In genomic region chr6:85404497-85405174, GRCh38 we compare ENCODE assay signal across 8 cellular contexts. TPM values are rescaled to one million over a fixed set of nuclear protein-coding genes. Genes with fewer than 3 reads are reported as not detected.
DNase-seq lines count a peak whose midpoint lies in the region; ATAC-seq, FAIRE-seq and TF ChIP-seq lines count a peak whose summit lies in the region.

No MANE protein-coding gene starts in this region.

- CTCF ChIA-PET in GM12878 (lab: Yijun Ruan, JAX): interaction anchor here (0.7 to 2.2 kb wide), 8 partner anchors 15 to 78 kb away, joined by 3 to 12 read pairs (median 4); partner anchors contain the start of gene NT5E

- no peaks in the 10 kb centered on the region for H3K27me3 Mint-ChIP-seq in naive thymus-derived CD8-positive, alpha-beta T cell
- H3K27me3 Mint-ChIP-seq in neural progenitor cell (ENCODE audit: insufficient read depth, low read depth): peaks cover 3% of the 10 kb centered on the region

- no peaks in the 10 kb centered on the region for H3F3A ChIP-seq in neural progenitor cell (ENCODE audit: low read depth)

- intact Hi-C loops in GM12878 (cut with micrococcal nuclease; ENCODE audit: unreplicated experiment): loop anchor here (2.0 to 5.0 kb wide), 2 partner anchors 32 to 46 kb away; partner anchors contain the start of gene NT5E

- no peak for TF ChIP-seq EP300 in GM12878 (IDR thresholded peaks at IDR 0.05; ENCODE audit: borderline replicate concordance in 1 of 2, control insufficient read depth in 1 of 2, low read depth in 2 of 2, low read length in 2 of 2)

- H3K4me3 Mint-ChIP-seq in naive thymus-derived CD8-positive, alpha-beta T cell: peak overlapping the region in 9 of 10 donors; percentile 4 to 74 (median 57)
- no peak overlapping the region for H3K4me3 Mint-ChIP-seq in neural progenitor cell

- H3K9ac ChIP-seq in GM12878 (ENCODE audit: control insufficient read depth, insufficient read depth, low read length) (no peak overlapping the region), neural progenitor cell (no peak overlapping the region)

- ATAC-seq in HG03378 (IDR thresholded peaks at IDR 0.05; ENCODE audit: unreplicated experiment) (peak; percentile 9), GM12878 (peak; percentile 11; the same call in 2 of the 3 replicates), HG03280 (IDR thresholded peaks at IDR 0.05; ENCODE audit: unreplicated experiment) (no peak), GM19351 (IDR thresholded peaks at IDR 0.05; ENCODE audit: unreplicated experiment) (no peak)
- peak; percentile 31 to 49 for ATAC-seq in naive thymus-derived CD8-positive, alpha-beta T cell

- H3K79me2 ChIP-seq in GM12878 (ENCODE audit: control insufficient read depth, insufficient read depth, low read length) (no peaks in the 10 kb centered on the region), neural progenitor cell (ENCODE audit: low read depth) (no peaks in the 10 kb centered on the region)

- peak overlapping the region; percentile 46 to 92 (median 80) for H3K27ac Mint-ChIP-seq in naive thymus-derived CD8-positive, alpha-beta T cell
- H3K27ac Mint-ChIP-seq in neural progenitor cell: no peak overlapping the region

- 72% methylated on average over 12 of the region's 12 CpGs for WGBS in GM12878 (ENCODE audit: insufficient coverage, insufficient replicate concordance, low lambda C conversion rate, missing lambda C conversion rate)

- H3K4me1 Mint-ChIP-seq in naive thymus-derived CD8-positive, alpha-beta T cell: peaks cover 38 to 76% (median 71%) of the 10 kb centered on the region in 4 donors
- peaks cover 13% of the 10 kb centered on the region for H3K4me1 Mint-ChIP-seq in neural progenitor cell

- DNase-seq in DMS53 treated with DMSO at 0.1 percent for 48 hours (lab: John Stamatoyannopoulos, UW; ENCODE audit: unreplicated experiment): peak; percentile 53
- no peak for DNase-seq in GM12878 (ENCODE audit: low read depth, low spot score)
- DNase-seq in naive thymus-derived CD8-positive, alpha-beta T cell: no peak
- no peak for DNase-seq in neural progenitor cell (ENCODE audit: low spot score)
- no peak for DNase-seq in NCI-H526 (lab: John Stamatoyannopoulos, UW)

- H3K27ac ChIP-seq in GM12878 (ENCODE audit: control insufficient read depth, insufficient read depth) (no peak overlapping the region), neural progenitor cell (no peak overlapping the region)

- BruUV-seq in GM12878 (replicated peaks; lab: Mats Ljungman, UMichigan): no TSS peak

- H3K27me3 ChIP-seq in GM12878 (replicated peaks in 1 of 2; ENCODE audit: control insufficient read depth in 2 of 2, insufficient read depth in 2 of 2, low read length in 1 of 2) (no peaks in the 10 kb centered on the region), neural progenitor cell (no peaks in the 10 kb centered on the region)

- no peak overlapping the region for H3K4me2 ChIP-seq in GM12878 (ENCODE audit: control insufficient read depth, insufficient read depth)
- no peak overlapping the region for H3K4me2 ChIP-seq in neural progenitor cell

- H3K9me3 Mint-ChIP-seq in naive thymus-derived CD8-positive, alpha-beta T cell: no peaks in the 10 kb centered on the region
- no peaks in the 10 kb centered on the region for H3K9me3 Mint-ChIP-seq in neural progenitor cell

- RAD21 ChIA-PET in GM12878 (lab: Charles Lee; ENCODE audit: unreplicated experiment): interaction anchor here (0.7 to 6.0 kb wide), 10 partner anchors 8 to 239 kb away, joined by 3 to 48 read pairs (median 4); partner anchors contain the start of gene NT5E

- in situ Hi-C loops in GM12878 (cut with MboI): no loop called here

- no peak for TF ChIP-seq POLR2A in GM12878 (IDR thresholded peaks at IDR 0.05; ENCODE audit: low read depth, low read length)

- POLR2A ChIA-PET in GM12878 (lab: Charles Lee): interaction anchor here (0.7 to 6.0 kb wide), 4 partner anchors 10 to 53 kb away, joined by 3 to 50 read pairs (median 6); partner anchors contain the start of gene NT5E
- POLR2A ChIA-PET in naive thymus-derived CD8-positive, alpha-beta T cell (lab: Charles Lee): interaction anchor here (0.5 to 7.3 kb wide), 5 partner anchors 9 to 189 kb away, joined by 3 to 64 read pairs (median 6); partner anchors contain the start of genes NT5E and SNX14

- peaks cover 20% of the 10 kb centered on the region for H3K4me1 ChIP-seq in GM12878 (ENCODE audit: control insufficient read depth, insufficient read depth, low read length)
- H3K4me1 ChIP-seq in neural progenitor cell: peaks cover 8% of the 10 kb centered on the region

- H3K36me3 Mint-ChIP-seq in naive thymus-derived CD8-positive, alpha-beta T cell: no peaks in the 10 kb centered on the region
- H3K36me3 Mint-ChIP-seq in neural progenitor cell: no peaks in the 10 kb centered on the region

- TF ChIP-seq CTCF in GM12878 (IDR thresholded peaks at IDR 0.05 in 2 of 3, conservative IDR thresholded peaks at IDR 0.05 in 1 of 3; ENCODE audit: control insufficient read depth in 2 of 3, extremely low read depth in 1 of 3, insufficient read depth in 1 of 3, low read depth in 3 of 3, low read length in 3 of 3) (no peak), neural progenitor cell (IDR thresholded peaks at IDR 0.05) (no peak)

- SMC1A ChIA-PET in GM12878 (lab: Charles Lee; ENCODE audit: uncharacterized antibody, unreplicated experiment): interaction anchor here (0.6 to 8.3 kb wide), 21 partner anchors 9 to 271 kb away, joined by 3 to 79 read pairs (median 4); partner anchors contain the start of gene NT5E

- no peak for FAIRE-seq in GM12878 (lab: Jason Lieb, UNC)

- TF ChIP-seq RAD21 in GM12878 (IDR thresholded peaks at IDR 0.05; ENCODE audit: insufficient read depth, low read depth, low read length): no peak

- no peaks in the 10 kb centered on the region for H3K36me3 ChIP-seq in GM12878 (ENCODE audit: control insufficient read depth in 2 of 2, insufficient read depth in 2 of 2, low read length in 1 of 2)
- no peaks in the 10 kb centered on the region for H3K36me3 ChIP-seq in neural progenitor cell

- peak overlapping the region; percentile 18; the same call in 1 of the 2 replicates for H2AFZ ChIP-seq in GM12878 (ENCODE audit: control insufficient read depth, low read depth, low read length)
- no peak overlapping the region for H2AFZ ChIP-seq in neural progenitor cell (replicated peaks)

- no peaks in the 10 kb centered on the region for H4K20me1 ChIP-seq in GM12878 (ENCODE audit: control insufficient read depth, insufficient read depth)
- H4K20me1 ChIP-seq in neural progenitor cell (ENCODE audit: low read depth): no peaks in the 10 kb centered on the region

- H3K4me3 ChIP-seq in GM12878 (no peak overlapping the region), neural progenitor cell (no peak overlapping the region)

- H3K9me3 ChIP-seq in GM12878 (replicated peaks; ENCODE audit: control insufficient read depth, insufficient read depth, low read length) (no peaks in the 10 kb centered on the region), neural progenitor cell (ENCODE audit: low read depth) (no peaks in the 10 kb centered on the region)

TF ChIP-seq in GM12878, 131 proteins besides CTCF, POLR2A, EP300 and RAD21:
- TF ChIP-seq PKNOX1 (IDR thresholded peaks at IDR 0.05): 0 out of 2 replicates have a peak, but pooled peaks have one; percentile 26
- TF ChIP-seq ZBED1 (IDR thresholded peaks at IDR 0.05; ENCODE audit: borderline replicate concordance): no peak
- TF ChIP-seq SRF (IDR thresholded peaks at IDR 0.05; ENCODE audit: low read depth in 2 of 2, low read length in 2 of 2): no peak

RNA-seq across cellular contexts. Expression of gene NT5E, which starts 45.2 kb away (rescaled TPM):
- 2.2 and 2.5 TPM in 2 replicates for total RNA-seq in GM12878 (2013; cell fraction: nucleolus; rRNA removed)
- total RNA-seq in GM12878 (2014; rRNA removed): 8.2 and 8.4 TPM in 2 replicates
- 6.6 and 6.9 TPM in 2 replicates for total RNA-seq in GM12878 (2014; rRNA removed; fragmentation: Illumina TruSeq; extraction: Trizol)
- 8.2 and 9.7 TPM in 2 replicates for total RNA-seq in GM12878 (2021)
- 4.2 TPM for polyA plus RNA-seq in GM12878 (2011; ENCODE audit: low read depth)
- polyA plus RNA-seq in GM12878 (2011; rRNA removed): 6.9 and 9.9 TPM in 2 replicates
- polyA plus RNA-seq in GM12878 (2011; cell fraction: cytosol; rRNA removed): 4.6 and 9.2 TPM in 2 replicates
- polyA plus RNA-seq in GM12878 (2011; cell fraction: nucleus; rRNA removed): 7.9 and 9.2 TPM in 2 replicates
- polyA plus RNA-seq in GM12878 (2012): 5.3 and 7.9 TPM in 2 replicates
- polyA plus RNA-seq in GM12878 (2014; fragmentation: Illumina TruSeq; extraction: Trizol): 5.6 and 7.5 TPM in 2 replicates
- polyA plus RNA-seq in GM12878 (2014; fragmentation: Nextera tagmentation; extraction: Ambion mirVana): 1 to 10 TPM; 1.9 to 3.9 TPM
- 7.7 and 8.4 TPM in 2 replicates for polyA plus RNA-seq in GM12878 (2014; rRNA removed)
- polyA plus RNA-seq in GM12878 (2016; fragmentation: Nextera tagmentation; extraction: Ambion mirVana): 1 to 10 TPM; 8.4 to 9.3 TPM
- 6.8 and 9.9 TPM in 2 replicates for polyA minus RNA-seq in GM12878 (2011; rRNA and poly(A)+ RNA removed)
- polyA minus RNA-seq in GM12878 (2011; cell fraction: cytosol; rRNA and poly(A)+ RNA removed): 8.7 and 10.4 TPM in 2 replicates
- polyA minus RNA-seq in GM12878 (2011; cell fraction: nucleus; rRNA and poly(A)+ RNA removed): 14.4 and 19.7 TPM in 2 replicates
- total RNA-seq in naive thymus-derived CD8-positive, alpha-beta T cell: 10 to 100 TPM; 56.5 to 57.3 TPM
- polyA plus RNA-seq in naive thymus-derived CD8-positive, alpha-beta T cell: 100 to 1,000 TPM in 2 of 3 donors, 10 to 100 TPM in 1; 77.7 to 128 (median 103) TPM
- total RNA-seq in neural progenitor cell (ENCODE audit: low replicate concordance): not detected in 2 replicates

Comparison
In these comparisons a context has a peak if more than half of its experiments do, and no peak if none do; other contexts are left out.
1. ATAC-seq: peak in HG03378 (single experiment), GM12878 (single experiment) and naive thymus-derived CD8-positive, alpha-beta T cell (2 of 2); none in HG03280 (single experiment) and GM19351 (single experiment).
2. RNA of gene NT5E, which starts 45.2 kb away (total RNA-seq): 56.5 to 57.3 TPM in naive thymus-derived CD8-positive, alpha-beta T cell; 2.2 to 9.7 TPM in GM12878 and not detected in neural progenitor cell; every median in the first group is over 4 times any median in the second.